ENCODE assay signal across 1 cellular context in genomic region chr7:142809671-142810070, GRCh38.
TF ChIP-seq lines count a peak whose summit lies in the region.

No MANE protein-coding gene starts in this region.

TF ChIP-seq in GM12878, 131 proteins besides CTCF, POLR2A, EP300 and RAD21 (continued from another document):
- no peak for TF ChIP-seq SKIL (IDR thresholded peaks at IDR 0.05; ENCODE audit: low read depth, poor library complexity, severe bottlenecking)
